ENCODE assay signal across 9 cellular contexts in the genomic region with DNA sequence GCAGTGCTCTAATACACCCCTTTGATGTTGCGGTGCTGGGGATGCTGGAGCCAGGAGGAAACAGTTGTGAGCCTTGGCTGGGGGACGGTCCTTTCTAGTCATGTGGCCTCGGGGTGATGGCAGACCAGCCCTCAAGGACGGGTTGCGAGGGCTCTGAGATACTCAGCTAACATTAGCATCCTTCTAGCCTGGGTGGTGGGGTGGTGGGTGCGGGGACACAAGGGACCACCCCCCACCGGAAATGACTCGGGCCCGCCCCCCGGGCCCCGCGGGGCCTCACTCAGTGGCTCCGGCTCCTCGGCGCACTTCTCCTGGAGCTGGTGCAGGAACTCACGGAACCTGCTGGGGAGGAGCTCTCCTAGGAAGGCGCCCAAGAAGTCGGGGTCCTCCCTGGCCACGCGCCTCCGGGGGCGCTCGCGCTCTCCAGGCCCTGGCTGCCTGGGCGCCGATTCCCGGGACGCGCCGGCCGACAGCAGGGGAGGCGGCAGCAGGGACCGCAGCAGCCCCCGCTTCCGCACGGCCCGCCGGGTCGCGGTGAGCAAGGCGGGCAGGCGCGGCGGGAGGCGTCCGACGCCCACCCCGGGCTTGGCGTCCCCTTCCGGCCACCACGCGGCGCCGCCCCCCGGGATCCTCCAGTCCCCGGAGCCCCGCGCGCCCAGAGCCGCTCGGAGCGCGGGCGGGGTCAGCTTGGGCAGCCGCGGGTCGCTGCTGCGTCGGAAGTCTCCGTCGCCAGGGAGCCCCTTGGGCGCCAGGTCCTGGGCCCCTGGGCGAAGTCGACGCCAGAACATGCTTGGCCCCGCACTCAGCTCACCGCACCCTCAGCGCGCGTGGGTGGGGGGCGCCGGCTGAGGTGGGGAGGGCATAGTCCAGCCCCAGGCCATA. TPM values are rescaled to one million over a fixed set of nuclear protein-coding genes. Genes with fewer than 3 reads are reported as not detected.
A peak's percentile ranks its signal among the peaks of the same experiment; 100 is the strongest.
DNase-seq lines count a peak whose midpoint lies in the region; ATAC-seq, FAIRE-seq and TF ChIP-seq lines count a peak whose summit lies in the region.
"Had no signal": no experiment of that assay in that cellular context is flagged by ENCODE, and none has a peak within 500 bp of the region (broad histone marks: within the 10 kb centered on the region; RNA-seq: fewer than 3 reads in every experiment).

No MANE protein-coding gene starts in this region.

- no peaks in the 10 kb centered on the region for H4K20me1 ChIP-seq in DND-41 (ENCODE audit: insufficient read depth, low read length)
- H4K20me1 ChIP-seq in endothelial cell of umbilical vein (replicated peaks; ENCODE audit: control insufficient read depth, extremely low read depth, insufficient read depth, low read length), result no peaks in the 10 kb centered on the region

- FAIRE-seq in endothelial cell of umbilical vein (lab: Jason Lieb, UNC) (peak; percentile 47), HTR-8/SVneo (lab: Jason Lieb, UNC) (no peak)

- H3K9ac ChIP-seq in DND-41 (ENCODE audit: low read depth, low read length) (peak overlapping the region; percentile 47; the same call in 1 of the 2 replicates), endothelial cell of umbilical vein (replicated peaks; ENCODE audit: extremely low read depth, insufficient read depth, low read length) (peak overlapping the region; percentile 20)

- H3K4me1 Mint-ChIP-seq in natural killer cell treated with Interleukin-12 subunit alpha and Interleukin-12 subunit beta and Interleukin-15 and Interleukin-18, amount 100 ng/mL, for 72 hours (ENCODE audit: low read depth in 2 of 2), result peaks cover 13 to 14% of the 10 kb centered on the region in 2 donors

- no peak overlapping the region for H3K27ac Mint-ChIP-seq in natural killer cell treated with Interleukin-12 subunit alpha and Interleukin-12 subunit beta and Interleukin-15 and Interleukin-18, amount 100 ng/mL, for 72 hours

- H3K4me1 ChIP-seq in DND-41 (ENCODE audit: insufficient read depth, low read length) (peaks cover 23% of the 10 kb centered on the region), endothelial cell of umbilical vein (ENCODE audit: control insufficient read depth, extremely low read depth, insufficient read depth, low read length) (no peaks in the 10 kb centered on the region)

- CTCF ChIA-PET in endothelial cell of umbilical vein (lab: Charles Lee), result interaction anchor here (1.0 to 7.5 kb wide), 8 partner anchors 9 to 490 kb away, joined by 3 to 232 read pairs (median 10); no protein-coding TSS in a partner anchor

- H3K27me3 Mint-ChIP-seq in natural killer cell treated with Interleukin-12 subunit alpha and Interleukin-12 subunit beta and Interleukin-15 and Interleukin-18, amount 100 ng/mL, for 72 hours, result peaks cover 19 to 21% of the 10 kb centered on the region in 2 donors

- TF ChIP-seq CTCF in DND-41 (IDR thresholded peaks at IDR 0.05; ENCODE audit: borderline replicate concordance, extremely low read depth, low read length, poor library complexity, severe bottlenecking), result peak; percentile 26
- TF ChIP-seq CTCF in endothelial cell of umbilical vein (IDR thresholded peaks at IDR 0.05; ENCODE audit: extremely low read depth in 1 of 2, insufficient read depth in 1 of 2, low read depth in 1 of 2, low read length in 2 of 2), result peak; percentile 15 to 41

- no peak overlapping the region; the same call in 1 of the 2 replicates for H2AFZ ChIP-seq in DND-41 (ENCODE audit: low read depth, low read length)
- H2AFZ ChIP-seq in endothelial cell of umbilical vein (ENCODE audit: low read depth, low read length), result peak overlapping the region; percentile 9

- no TSS peak for BruUV-seq in endothelial cell of umbilical vein (replicated peaks; lab: Mats Ljungman, UMichigan)

- H3K4me2 ChIP-seq in DND-41 (ENCODE audit: insufficient read depth, low read length) (peak overlapping the region; percentile 57), endothelial cell of umbilical vein (ENCODE audit: insufficient read depth, low read length) (peak overlapping the region; percentile 51)

- H3K4me3 ChIP-seq in DND-41 (ENCODE audit: low read depth in 1 of 2, low read length in 2 of 2) (peak overlapping the region in 1 of 2 experiments; percentile 45; a peak in 2 of 4 replicates), endothelial cell of umbilical vein (replicated peaks in 1 of 3; ENCODE audit: insufficient read depth in 1 of 3, low read depth in 1 of 3, low read length in 3 of 3) (peak overlapping the region in 2 of 3 experiments; percentile 15 to 25)

- no peaks in the 10 kb centered on the region for H3K9me3 ChIP-seq in DND-41 (ENCODE audit: insufficient read depth, low read length, severe bottlenecking)
- no peaks in the 10 kb centered on the region for H3K9me3 ChIP-seq in endothelial cell of umbilical vein (replicated peaks; ENCODE audit: control insufficient read depth, insufficient read depth, low read length)

- no peak for TF ChIP-seq POLR2A in endothelial cell of umbilical vein (IDR thresholded peaks at IDR 0.05; ENCODE audit: low read depth, low read length)

- H3K27me3 ChIP-seq in DND-41 (ENCODE audit: insufficient read depth, low read length, poor library complexity), result peaks cover 25% of the 10 kb centered on the region
- peaks cover 0 to 6% of the 10 kb centered on the region in 2 experiments for H3K27me3 ChIP-seq in endothelial cell of umbilical vein (ENCODE audit: control insufficient read depth in 2 of 2, insufficient read depth in 2 of 2, low read length in 2 of 2)

- no peaks in the 10 kb centered on the region for H3K79me2 ChIP-seq in DND-41 (ENCODE audit: insufficient read depth, low read length)
- H3K79me2 ChIP-seq in endothelial cell of umbilical vein (ENCODE audit: control insufficient read depth, insufficient read depth, low read length), result no peaks in the 10 kb centered on the region

- no peaks in the 10 kb centered on the region for H3K36me3 Mint-ChIP-seq in natural killer cell treated with Interleukin-12 subunit alpha and Interleukin-12 subunit beta and Interleukin-15 and Interleukin-18, amount 100 ng/mL, for 72 hours

- dilution Hi-C loops in endothelial cell of umbilical vein (cut with MboI; ENCODE audit: extremely low pct_ligation_motif_present, low sequenced_read_pairs), result no loop called here

- H3K9me1 ChIP-seq in endothelial cell of umbilical vein (replicated peaks; ENCODE audit: control insufficient read depth, extremely low read depth, insufficient read depth, low read length), result no peaks in the 10 kb centered on the region

- no peaks in the 10 kb centered on the region for H3K36me3 ChIP-seq in DND-41 (ENCODE audit: insufficient read depth, low read length)
- H3K36me3 ChIP-seq in endothelial cell of umbilical vein (ENCODE audit: control insufficient read depth in 2 of 2, extremely low read depth in 1 of 2, insufficient read depth in 2 of 2, low read length in 2 of 2), result no peaks in the 10 kb centered on the region

- ATAC-seq in DND-41 (ENCODE audit: insufficient read depth, low read depth), result peak; percentile 60
- peak; percentile 15 to 52 for ATAC-seq in natural killer cell treated with Interleukin-12 subunit alpha and Interleukin-12 subunit beta and Interleukin-15 and Interleukin-18, amount 100 ng/mL, for 72 hours
- ATAC-seq in GM19035 (IDR thresholded peaks at IDR 0.05; ENCODE audit: unreplicated experiment), result no peak
- no peak for ATAC-seq in sciatic nerve
- no peak for ATAC-seq in GM21526 (IDR thresholded peaks at IDR 0.05; ENCODE audit: low FRiP score, unreplicated experiment)

- no peak overlapping the region for H3K4me3 Mint-ChIP-seq in natural killer cell treated with Interleukin-12 subunit alpha and Interleukin-12 subunit beta and Interleukin-15 and Interleukin-18, amount 100 ng/mL, for 72 hours

- no peak overlapping the region for H3K27ac ChIP-seq in DND-41 (ENCODE audit: low read length)
- no peak overlapping the region for H3K27ac ChIP-seq in endothelial cell of umbilical vein (ENCODE audit: insufficient read depth, low read depth, low read length)

- DNase-seq in DND-41, result peak; percentile 38
- DNase-seq in NCI-H69 (lab: John Stamatoyannopoulos, UW), result peak; percentile 56
- no peak for DNase-seq in endothelial cell of umbilical vein (ENCODE audit: low read depth, low spot score)
- DNase-seq in natural killer cell treated with Interleukin-12 subunit alpha and Interleukin-12 subunit beta and Interleukin-15 and Interleukin-18, amount 100 ng/mL, for 72 hours (ENCODE audit: low spot score), result no peak
- no peak for DNase-seq in HTR-8/SVneo (ENCODE audit: insufficient read length, low spot score)
- no peak for DNase-seq in sciatic nerve (ENCODE audit: low spot score)

- no peaks in the 10 kb centered on the region for H3K9me3 Mint-ChIP-seq in natural killer cell treated with Interleukin-12 subunit alpha and Interleukin-12 subunit beta and Interleukin-15 and Interleukin-18, amount 100 ng/mL, for 72 hours

- POLR2A ChIA-PET in endothelial cell of umbilical vein (lab: Charles Lee), result interaction anchor here (1.2 kb wide), 1 partner anchor 442 kb away, joined by 3 read pairs; the partner anchor contains the start of gene IER5L

- intact Hi-C loops in endothelial cell of umbilical vein (cut with micrococcal nuclease) (loop anchor here (10.0 kb wide), 1 partner anchor 615 kb away; no protein-coding TSS in a partner anchor), sciatic nerve (cut with DNase I) (loop anchor here (5.0 kb wide), 2 partner anchors 448 to 483 kb away; no protein-coding TSS in a partner anchor)

RNA-seq across cellular contexts. Expression of gene C9orf50, which starts 0.9 kb away (rescaled TPM):
- total RNA-seq in endothelial cell of umbilical vein, result not detected in 2 replicates
- polyA plus RNA-seq in endothelial cell of umbilical vein, result 0.05 TPM in 1 of 2 replicates, not detected in the other
- not detected in 2 replicates for polyA plus RNA-seq in endothelial cell of umbilical vein (2011; cell fraction: cytosol; rRNA removed)
- not detected in 2 replicates for polyA plus RNA-seq in endothelial cell of umbilical vein (2011; cell fraction: nucleus; rRNA removed)
- not detected in 2 replicates for polyA plus RNA-seq in endothelial cell of umbilical vein (2012)
- polyA minus RNA-seq in endothelial cell of umbilical vein, result not detected in 2 replicates
- polyA minus RNA-seq in endothelial cell of umbilical vein (2011; cell fraction: cytosol; rRNA and poly(A)+ RNA removed), result not detected
- polyA minus RNA-seq in endothelial cell of umbilical vein (2011; cell fraction: nucleus; rRNA and poly(A)+ RNA removed), result not detected in 2 replicates
- total RNA-seq in natural killer cell treated with Interleukin-12 subunit alpha and Interleukin-12 subunit beta and Interleukin-15 and Interleukin-18, amount 100 ng/mL, for 72 hours, result not detected
- 2.2 TPM for total RNA-seq in sciatic nerve
- total RNA-seq: glomerular endothelial cell had no signal

RNA-seq across cellular contexts. Expression of gene NTMT1, which starts 5.9 kb away (rescaled TPM):
- total RNA-seq in endothelial cell of umbilical vein, result 47.6 and 53.2 TPM in 2 replicates
- 51.1 and 58.3 TPM in 2 replicates for polyA plus RNA-seq in endothelial cell of umbilical vein
- 44.9 and 48.8 TPM in 2 replicates for polyA plus RNA-seq in endothelial cell of umbilical vein (2011; cell fraction: cytosol; rRNA removed)
- 28.6 and 32.3 TPM in 2 replicates for polyA plus RNA-seq in endothelial cell of umbilical vein (2011; cell fraction: nucleus; rRNA removed)
- polyA plus RNA-seq in endothelial cell of umbilical vein (2012), result 39.2 and 47.0 TPM in 2 replicates
- polyA minus RNA-seq in endothelial cell of umbilical vein, result 15.9 and 22.1 TPM in 2 replicates
- 52.6 TPM for polyA minus RNA-seq in endothelial cell of umbilical vein (2011; cell fraction: cytosol; rRNA and poly(A)+ RNA removed)
- polyA minus RNA-seq in endothelial cell of umbilical vein (2011; cell fraction: nucleus; rRNA and poly(A)+ RNA removed), result 12.2 and 14.1 TPM in 2 replicates
- total RNA-seq in natural killer cell treated with Interleukin-12 subunit alpha and Interleukin-12 subunit beta and Interleukin-15 and Interleukin-18, amount 100 ng/mL, for 72 hours, result 10 to 100 TPM; 28.9 to 63.1 TPM
- total RNA-seq in sciatic nerve, result 28.0 TPM

RNA-seq across cellular contexts. Expression of gene ASB6, which starts 21.9 kb away (rescaled TPM):
- 22.9 and 23.8 TPM in 2 replicates for total RNA-seq in endothelial cell of umbilical vein
- 20.3 and 21.3 TPM in 2 replicates for polyA plus RNA-seq in endothelial cell of umbilical vein
- polyA plus RNA-seq in endothelial cell of umbilical vein (2011; cell fraction: cytosol; rRNA removed), result 17.1 and 21.1 TPM in 2 replicates
- polyA plus RNA-seq in endothelial cell of umbilical vein (2011; cell fraction: nucleus; rRNA removed), result 25.6 and 26.2 TPM in 2 replicates
- polyA plus RNA-seq in endothelial cell of umbilical vein (2012), result 14.9 and 17.5 TPM in 2 replicates
- 10.0 and 12.2 TPM in 2 replicates for polyA minus RNA-seq in endothelial cell of umbilical vein
- 11.4 TPM for polyA minus RNA-seq in endothelial cell of umbilical vein (2011; cell fraction: cytosol; rRNA and poly(A)+ RNA removed)
- 7.1 and 8.8 TPM in 2 replicates for polyA minus RNA-seq in endothelial cell of umbilical vein (2011; cell fraction: nucleus; rRNA and poly(A)+ RNA removed)
- total RNA-seq in natural killer cell treated with Interleukin-12 subunit alpha and Interleukin-12 subunit beta and Interleukin-15 and Interleukin-18, amount 100 ng/mL, for 72 hours, result 10 to 100 TPM; 31.0 to 42.5 TPM
- 18.6 TPM for total RNA-seq in sciatic nerve

RNA-seq across cellular contexts. Expression of gene PRRX2, which starts 45.4 kb away (rescaled TPM):
- total RNA-seq in endothelial cell of umbilical vein, result 0.32 and 0.77 TPM in 2 replicates
- 0.19 and 0.30 TPM in 2 replicates for polyA plus RNA-seq in endothelial cell of umbilical vein
- 0.06 and 0.08 TPM in 2 replicates for polyA plus RNA-seq in endothelial cell of umbilical vein (2011; cell fraction: cytosol; rRNA removed)
- not detected in 2 replicates for polyA plus RNA-seq in endothelial cell of umbilical vein (2011; cell fraction: nucleus; rRNA removed)
- 0.78 and 2.2 TPM in 2 replicates for polyA plus RNA-seq in endothelial cell of umbilical vein (2012)
- not detected in 2 replicates for polyA minus RNA-seq in endothelial cell of umbilical vein
- not detected for polyA minus RNA-seq in endothelial cell of umbilical vein (2011; cell fraction: cytosol; rRNA and poly(A)+ RNA removed)
- polyA minus RNA-seq in endothelial cell of umbilical vein (2011; cell fraction: nucleus; rRNA and poly(A)+ RNA removed), result not detected in 2 replicates
- not detected for total RNA-seq in natural killer cell treated with Interleukin-12 subunit alpha and Interleukin-12 subunit beta and Interleukin-15 and Interleukin-18, amount 100 ng/mL, for 72 hours
- total RNA-seq in sciatic nerve, result 13.2 TPM
- total RNA-seq: glomerular endothelial cell had no signal

Comparison
In these comparisons a context has a peak if more than half of its experiments do, and no peak if none do; other contexts are left out.
1. ATAC-seq: peak in DND-41 (single experiment) and natural killer cell treated with Interleukin-12 subunit alpha and Interleukin-12 subunit beta and Interleukin-15 and Interleukin-18, amount 100 ng/mL, for 72 hours (2 of 2); none in GM19035 (single experiment), sciatic nerve (single experiment) and GM21526 (single experiment).
2. DNase-seq: peak in DND-41 (single experiment) and NCI-H69 (single experiment); none in endothelial cell of umbilical vein (single experiment), natural killer cell treated with Interleukin-12 subunit alpha and Interleukin-12 subunit beta and Interleukin-15 and Interleukin-18, amount 100 ng/mL, for 72 hours (single experiment), HTR-8/SVneo (single experiment) and sciatic nerve (single experiment).